Comparison of ENCODE assay signal across 21 cellular contexts in genomic region chr18:2776596-2776995, GRCh38.
"Had no signal": no experiment of that assay in that cellular context is flagged by ENCODE, and none has a peak within 500 bp of the region (broad histone marks: within the 10 kb centered on the region; RNA-seq: fewer than 3 reads in every experiment).

No MANE protein-coding gene starts in this region.

- H3K27ac Mint-ChIP-seq: endodermal cell, WTC11 had no signal

- H3K4me3 ChIP-seq: breast epithelium, coronary artery, heart right ventricle, mucosa of descending colon, right lobe of liver, transverse colon had no signal

- H3K4me1 Mint-ChIP-seq: activated naive CD8-positive, alpha-beta T cell treated with anti-CD3 and anti-CD28 coated beads for 36 hours; neural crest cell; stimulated activated effector memory CD8-positive, alpha-beta T cell treated with anti-CD3 and anti-CD28 coated beads, Interleukin-12 subunit alpha, Interleukin-12 subunit beta, amount 100 ng/mL, for 72 hours; WTC11 had no signal

- H3K36me3 ChIP-seq: breast epithelium had no signal

- H3K9me3 Mint-ChIP-seq: activated naive CD8-positive, alpha-beta T cell treated with anti-CD3 and anti-CD28 coated beads for 36 hours; endodermal cell; neural crest cell; stimulated activated effector memory CD8-positive, alpha-beta T cell treated with anti-CD3 and anti-CD28 coated beads, Interleukin-12 subunit alpha, Interleukin-12 subunit beta, amount 100 ng/mL, for 72 hours; WTC11 had no signal

- H3K4me1 ChIP-seq: breast epithelium, heart right ventricle, right lobe of liver, transverse colon had no signal

- H3K9me3 ChIP-seq: breast epithelium, heart right ventricle, mucosa of descending colon, right lobe of liver, transverse colon had no signal

- H3K27ac ChIP-seq: breast epithelium, coronary artery, epithelial cell of prostate, heart right ventricle, right lobe of liver, transverse colon had no signal

- H3K4me3 Mint-ChIP-seq: activated naive CD8-positive, alpha-beta T cell treated with anti-CD3 and anti-CD28 coated beads for 36 hours; endodermal cell; naive B cell; neural crest cell; stimulated activated effector memory CD8-positive, alpha-beta T cell treated with anti-CD3 and anti-CD28 coated beads, Interleukin-12 subunit alpha, Interleukin-12 subunit beta, amount 100 ng/mL, for 72 hours; WTC11 had no signal

- DNase-seq: activated naive CD8-positive, alpha-beta T cell treated with anti-CD3 and anti-CD28 coated beads for 36 hours; activated T-cell treated with anti-CD3 and anti-CD28 coated beads, Interleukin-2, amount 50 U/mL, for 1 hour; amniotic stem cell; cerebellar nuclear complex; endodermal cell; heart right ventricle; left colon; mesenchymal stem cell; mucosa of descending colon; naive B cell; occipital lobe; right lobe of liver; small intestine; stimulated activated CD4-positive, alpha-beta T cell treated with anti-CD3 and anti-CD28 coated beads, Interleukin-2, amount 100 ng/mL, for 24 hours; transverse colon had no signal

- ATAC-seq: heart right ventricle; left colon; mucosa of descending colon; right lobe of liver; stimulated activated effector memory CD8-positive, alpha-beta T cell treated with anti-CD3 and anti-CD28 coated beads, Interleukin-12 subunit alpha, Interleukin-12 subunit beta, amount 100 ng/mL, for 72 hours; WTC11 had no signal

- H3K27me3 ChIP-seq: breast epithelium, heart right ventricle, right lobe of liver, transverse colon had no signal

- H3K27me3 Mint-ChIP-seq: activated naive CD8-positive, alpha-beta T cell treated with anti-CD3 and anti-CD28 coated beads for 36 hours; naive B cell had no signal
